ENCODE assay signal across 19 cellular contexts in genomic region chr10:69718951-69719350, GRCh38.
DNase-seq lines count a peak whose midpoint lies in the region; ATAC-seq, FAIRE-seq and TF ChIP-seq lines count a peak whose summit lies in the region.
"Had no signal": no experiment of that assay in that cellular context is flagged by ENCODE, and none has a peak within 500 bp of the region (broad histone marks: within the 10 kb centered on the region; RNA-seq: fewer than 3 reads in every experiment).

No MANE protein-coding gene starts in this region.

- H4K20me1 ChIP-seq in astrocyte (ENCODE audit: insufficient read depth, low read length) = no peaks in the 10 kb centered on the region
- H4K20me1 ChIP-seq: BLaER1 had no signal

- no peaks in the 10 kb centered on the region for H3K4me1 Mint-ChIP-seq in astrocyte (ENCODE audit: low read depth, unreplicated experiment)
- H3K4me1 Mint-ChIP-seq: CD14-positive monocyte; CD4-positive, alpha-beta memory T cell had no signal

- no peak overlapping the region for H3K27ac ChIP-seq in astrocyte (ENCODE audit: low read depth, low read length)
- H3K27ac ChIP-seq: BLaER1 had no signal

- H3K79me2 ChIP-seq in astrocyte (ENCODE audit: insufficient read depth, low read length) = no peaks in the 10 kb centered on the region

- no peaks in the 10 kb centered on the region for H3K9me3 ChIP-seq in astrocyte (ENCODE audit: insufficient read depth, low read depth, low read length)

- no peaks in the 10 kb centered on the region for H3K27me3 ChIP-seq in astrocyte (ENCODE audit: insufficient read depth, low read length)
- H3K27me3 ChIP-seq: BLaER1 had no signal

- no peak overlapping the region for H2AFZ ChIP-seq in astrocyte (ENCODE audit: low read depth, low read length)

- H3K9ac ChIP-seq in astrocyte (ENCODE audit: low read length) = no peak overlapping the region
- H3K9ac ChIP-seq: BLaER1 had no signal

- FAIRE-seq in astrocyte (lab: Jason Lieb, UNC) = no peak
- FAIRE-seq: A204.1, GM12878, K562 had no signal

- TF ChIP-seq CTCF in astrocyte (IDR thresholded peaks at IDR 0.05; ENCODE audit: insufficient read depth, low read depth, low read length) = no peak
- TF ChIP-seq CTCF in fibroblast of the aortic adventitia (IDR thresholded peaks at IDR 0.05; ENCODE audit: insufficient read depth, low read length) = no peak
- TF ChIP-seq CTCF in GM20000 (IDR thresholded peaks at IDR 0.05; ENCODE audit: extremely low read depth, missing control alignments) = no peak

- peaks cover 6% of the 10 kb centered on the region for H3K9me3 Mint-ChIP-seq in astrocyte (ENCODE audit: unreplicated experiment)

- DNase-seq in EL (peak; percentile 16), astrocyte (ENCODE audit: low read depth) (peak; percentile 36), fibroblast of the aortic adventitia (ENCODE audit: low read depth) (peak; percentile 38), GM20000 (ENCODE audit: low spot score) (no peak), NCI-H774 (lab: John Stamatoyannopoulos, UW) (no peak), superior temporal gyrus (ENCODE audit: extremely low spot score) (no peak)
- DNase-seq: ACHN; CD4-positive, alpha-beta memory T cell; DMS153; DMS79; GOT3; H7 had no signal

- no peak overlapping the region for H3K27ac Mint-ChIP-seq in astrocyte (ENCODE audit: unreplicated experiment)
- H3K27ac Mint-ChIP-seq: CD14-positive monocyte; CD4-positive, alpha-beta memory T cell had no signal

- H3K4me3 Mint-ChIP-seq in astrocyte (ENCODE audit: unreplicated experiment) = no peak overlapping the region
- H3K4me3 Mint-ChIP-seq: CD14-positive monocyte; CD4-positive, alpha-beta memory T cell had no signal

- peaks cover 24% of the 10 kb centered on the region for H3K4me1 ChIP-seq in astrocyte (ENCODE audit: insufficient read depth, low read length)

- no peaks in the 10 kb centered on the region for H3K36me3 Mint-ChIP-seq in astrocyte (ENCODE audit: low read depth, unreplicated experiment)
- H3K36me3 Mint-ChIP-seq: CD14-positive monocyte; CD4-positive, alpha-beta memory T cell had no signal

- H3K27me3 Mint-ChIP-seq in astrocyte (ENCODE audit: low read depth, unreplicated experiment) = peaks cover 28% of the 10 kb centered on the region

- H3K4me2 ChIP-seq in astrocyte (ENCODE audit: low read length) = no peak overlapping the region
- H3K4me2 ChIP-seq: BLaER1 had no signal

- no peaks in the 10 kb centered on the region for H3K36me3 ChIP-seq in astrocyte (ENCODE audit: insufficient read depth, low read length)
- H3K36me3 ChIP-seq: BLaER1 had no signal

- no peak for ATAC-seq in GM18907 (IDR thresholded peaks at IDR 0.05; ENCODE audit: unreplicated experiment)
- ATAC-seq: GM12878, HCT116, K562 had no signal

- H3K4me3 ChIP-seq in astrocyte (ENCODE audit: insufficient read depth, low read depth, low read length) (no peak overlapping the region), fibroblast of the aortic adventitia (ENCODE audit: low read depth, low read length) (no peak overlapping the region)
- H3K4me3 ChIP-seq: BLaER1, GM12878, K562 had no signal

Comparison
In these comparisons a context has a peak if more than half of its experiments do, and no peak if none do; other contexts are left out.
1. DNase-seq: peak in EL (single experiment), astrocyte (single experiment) and fibroblast of the aortic adventitia (single experiment); none in GM20000 (single experiment), NCI-H774 (single experiment) and superior temporal gyrus (single experiment).